ENCODE assay signal across 26 cellular contexts in the genomic region with DNA sequence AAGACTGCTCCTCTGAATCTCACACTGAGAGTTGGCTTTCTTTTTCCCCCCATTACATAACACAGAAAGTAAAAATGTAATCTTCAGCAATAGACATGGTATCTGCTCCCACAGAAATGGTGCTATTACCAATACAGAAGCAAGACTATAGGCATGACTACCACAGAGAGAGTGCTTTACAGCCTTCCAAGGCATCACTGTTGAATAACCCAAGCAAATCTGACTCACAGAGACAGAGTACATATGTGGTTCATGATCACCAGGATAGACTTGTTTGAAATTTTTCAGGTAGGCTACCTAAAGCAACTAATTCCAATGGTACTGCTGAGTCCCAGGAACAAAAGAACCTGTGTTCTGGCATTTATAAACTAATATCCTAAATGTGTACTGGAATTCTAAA.
"Had no signal": no experiment of that assay in that cellular context is flagged by ENCODE, and none has a peak within 500 bp of the region (broad histone marks: within the 10 kb centered on the region; RNA-seq: fewer than 3 reads in every experiment).

No MANE protein-coding gene starts in this region.

- H3K4me1 ChIP-seq: pancreas, psoas muscle, right lobe of liver, sigmoid colon, stomach, thyroid gland, tibial nerve, upper lobe of left lung, vagina had no signal

- H3K36me3 ChIP-seq: neutrophil, pancreas, right lobe of liver, sigmoid colon, stomach, thoracic aorta, thyroid gland, tibial nerve, upper lobe of left lung, vagina had no signal

- H3K4me3 ChIP-seq: pancreas, psoas muscle, right lobe of liver, sigmoid colon, stomach, thoracic aorta, thyroid gland, tibial nerve, upper lobe of left lung, vagina had no signal

- ATAC-seq: natural killer cell treated with Interleukin-12 subunit alpha and Interleukin-12 subunit beta and Interleukin-15 and Interleukin-18, amount 100 ng/mL, for 72 hours; pancreas; psoas muscle; right cardiac atrium; right lobe of liver; stimulated activated effector memory CD8-positive, alpha-beta T cell treated with anti-CD3 and anti-CD28 coated beads, Interleukin-12 subunit alpha, Interleukin-12 subunit beta, amount 100 ng/mL, for 72 hours; stimulated activated naive B cell treated with anti-CD40 and anti-IgM and Interleukin-4, amounts not matched to agents 10 μg/mL and 1 μg/mL and 100 μg/mL, for 72 hours had no signal

- H3K27ac ChIP-seq: neutrophil, pancreas, psoas muscle, right lobe of liver, sigmoid colon, stomach, thoracic aorta, thyroid gland, tibial nerve, upper lobe of left lung, vagina had no signal

- DNase-seq: nephron progenitor cell; nucleus accumbens; pancreas; posterior cingulate gyrus; psoas muscle; right cardiac atrium; right lobe of liver; sigmoid colon; small intestine; stimulated activated CD4-positive, alpha-beta T cell treated with anti-CD3 and anti-CD28 coated beads, Interleukin-15, amount 100 ng/mL, for 24 hours; stimulated activated CD4-positive, alpha-beta T cell treated with anti-CD3 and anti-CD28 coated beads, Interleukin-2, amount 100 ng/mL, for 24 hours; stimulated activated CD4-positive, alpha-beta T cell treated with anti-CD3 and anti-CD28 coated beads, Interleukin-2, amount 100 ng/mL, for 48 hours; stimulated activated CD4-positive, alpha-beta T cell treated with anti-CD3 and anti-CD28 coated beads, Interleukin-4, amount 100 ng/mL, for 24 hours; stimulated activated naive B cell treated with anti-CD40 and anti-IgM and Interleukin-4, amounts not matched to agents 10 μg/mL and 1 μg/mL and 100 μg/mL, for 72 hours; stimulated activated naive CD4-positive, alpha-beta T cell treated with Interleukin-2 at 50 U/mL for 16 hours; stomach; thyroid gland; trophoblast cell; upper lobe of left lung had no signal

- FAIRE-seq: pancreas, small intestine, urothelium cell line had no signal

- H3K9me3 ChIP-seq: neutrophil, pancreas, psoas muscle, right lobe of liver, sigmoid colon, thoracic aorta, thyroid gland, upper lobe of left lung, vagina had no signal

- H3K27me3 ChIP-seq: neutrophil, pancreas, right lobe of liver, sigmoid colon, stomach, thyroid gland, tibial nerve, upper lobe of left lung, vagina had no signal
